In the genomic region with DNA sequence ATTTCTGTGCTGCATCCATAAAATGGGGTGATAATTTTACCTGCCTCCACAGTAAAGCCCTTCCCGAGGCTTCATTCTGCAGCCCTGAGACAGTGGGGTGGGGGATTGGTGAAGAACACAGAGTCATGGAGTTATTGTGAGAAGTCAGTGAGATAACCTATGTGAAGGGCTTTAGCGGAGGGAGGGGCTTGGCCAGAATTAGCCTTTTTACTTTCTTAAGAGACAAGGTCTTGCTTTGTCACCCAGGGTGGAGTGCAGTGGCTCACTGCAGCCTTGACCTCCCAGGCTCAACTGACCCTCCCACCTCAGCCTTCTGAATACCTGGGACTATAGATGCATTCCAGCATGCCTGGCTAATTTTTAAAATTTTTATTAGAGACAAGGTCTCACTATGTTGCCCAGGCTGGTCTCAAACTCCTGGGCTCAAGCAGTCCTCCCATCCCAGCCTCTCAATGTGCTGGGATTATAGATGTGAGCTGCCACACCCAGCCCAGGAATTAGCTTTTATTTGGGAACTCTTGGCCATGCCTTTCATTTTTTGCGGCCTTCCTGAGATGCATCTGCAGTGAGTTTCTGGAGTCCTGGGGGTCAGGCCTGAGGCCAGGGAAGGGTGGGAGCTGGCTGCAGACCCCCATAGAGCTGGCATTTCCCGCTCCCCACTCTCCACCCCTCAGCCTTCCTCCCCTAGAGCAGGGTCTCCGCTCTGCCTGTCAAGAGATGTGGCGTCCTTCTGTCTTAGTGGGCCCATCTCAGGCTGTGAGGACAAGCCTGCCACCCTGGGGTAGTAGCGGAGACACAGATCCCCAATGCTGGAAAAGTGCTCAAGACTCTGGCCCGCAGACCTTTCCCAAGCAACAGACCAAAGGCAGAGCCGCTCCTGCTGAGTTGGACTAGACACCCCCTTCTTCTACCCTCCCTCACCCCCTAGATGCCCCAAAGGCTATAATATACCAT, we compare ENCODE assay signal across 9 cellular contexts.
DNase-seq lines count a peak whose midpoint lies in the region; ATAC-seq and TF ChIP-seq lines count a peak whose summit lies in the region.
"Had no signal": no experiment of that assay in that cellular context is flagged by ENCODE, and none has a peak within 500 bp of the region (broad histone marks: within the 10 kb centered on the region; RNA-seq: fewer than 3 reads in every experiment).

No MANE protein-coding gene starts in this region.

- POLR2A ChIA-PET in HEK293 (lab: Yijun Ruan, JAX) = no interaction called here

- H3K36me3 Mint-ChIP-seq in activated naive CD8-positive, alpha-beta T cell = peaks cover 7% of the 10 kb centered on the region

- peak overlapping the region; percentile 53 for H3K4me3 Mint-ChIP-seq in activated naive CD8-positive, alpha-beta T cell

- no peaks in the 10 kb centered on the region for H3K27me3 ChIP-seq in lung (ENCODE audit: control insufficient read depth, insufficient read depth)
- no peaks in the 10 kb centered on the region for H3K27me3 ChIP-seq in stomach smooth muscle (ENCODE audit: control insufficient read depth in 1 of 2, insufficient read depth in 2 of 2, low read length in 2 of 2)

- peak overlapping the region; percentile 21 to 26 for H3K9ac ChIP-seq in stomach smooth muscle (ENCODE audit: low read length in 2 of 2)

- H3K27ac ChIP-seq in HEK293 (ENCODE audit: extremely low read depth, low read depth, low read length) (no peak overlapping the region), lung (ENCODE audit: low read depth in 1 of 2, low read length in 1 of 2) (peak overlapping the region; percentile 90 to 95), stomach smooth muscle (ENCODE audit: low read length) (peak overlapping the region; percentile 74)

- H3K36me3 ChIP-seq in HEK293 (ENCODE audit: control insufficient read depth in 2 of 2, insufficient read depth in 1 of 2, low read length in 2 of 2) = peaks cover 0 to 4% of the 10 kb centered on the region in 2 experiments; a peak in 1 of 3 replicates
- peaks cover 0 to 6% of the 10 kb centered on the region in 2 donors for H3K36me3 ChIP-seq in lung (ENCODE audit: control insufficient read depth in 2 of 2, insufficient read depth in 2 of 2, low read length in 2 of 2)
- H3K36me3 ChIP-seq in stomach smooth muscle (ENCODE audit: control insufficient read depth in 2 of 2, insufficient read depth in 2 of 2, low read length in 2 of 2) = peaks cover 8 to 15% of the 10 kb centered on the region in 2 donors

- ATAC-seq in lung (ENCODE audit: insufficient read depth, low FRiP score) (no peak), GM19467 (IDR thresholded peaks at IDR 0.05; ENCODE audit: unreplicated experiment) (no peak), GM18502 (IDR thresholded peaks at IDR 0.05; ENCODE audit: poor library complexity, unreplicated experiment) (no peak)

- H3K4me1 ChIP-seq in HEK293 (ENCODE audit: control insufficient read depth, insufficient read depth, low read length) (no peaks in the 10 kb centered on the region; the same call in 1 of the 2 replicates), lung (ENCODE audit: control insufficient read depth in 2 of 2, insufficient read depth in 2 of 2, low read length in 2 of 2) (peaks cover 39 to 60% of the 10 kb centered on the region in 2 donors), stomach smooth muscle (ENCODE audit: control insufficient read depth, insufficient read depth, low read length) (peaks cover 88% of the 10 kb centered on the region)

- TF ChIP-seq CTCF in HEK293 (tag by site-specific recombination; IDR thresholded peaks at IDR 0.05) (no peak), lung (IDR thresholded peaks at IDR 0.05; ENCODE audit: control extremely low read depth, extremely low read depth) (no peak)

- DNase-seq in lung (ENCODE audit: low spot score) (no peak), NOMO-1 treated with DMSO at 0.1 percent for 48 hours (lab: John Stamatoyannopoulos, UW; ENCODE audit: unreplicated experiment) (no peak)
- DNase-seq: NCI-H345; stimulated activated CD4-positive, alpha-beta T cell treated with anti-CD3 and anti-CD28 coated beads, Interleukin-12 subunit alpha, Interleukin-12 subunit beta, amount 100 ng/mL, for 4 hours had no signal

- CTCF ChIA-PET in HEK293 (lab: Yijun Ruan, JAX) = no interaction called here

- H3K4me3 ChIP-seq in HEK293 (ENCODE audit: low read depth, low read length) = no peak overlapping the region
- no peak overlapping the region for H3K4me3 ChIP-seq in lung
- H3K4me3 ChIP-seq in stomach smooth muscle (ENCODE audit: low read length in 2 of 2) = no peak overlapping the region

- H3K27me3 Mint-ChIP-seq in activated naive CD8-positive, alpha-beta T cell = no peaks in the 10 kb centered on the region

- peaks cover 80% of the 10 kb centered on the region for H3K4me1 Mint-ChIP-seq in activated naive CD8-positive, alpha-beta T cell (ENCODE audit: low read depth)

- H3K27ac Mint-ChIP-seq in activated naive CD8-positive, alpha-beta T cell = peak overlapping the region; percentile 83

- no peaks in the 10 kb centered on the region for H3K9me3 Mint-ChIP-seq in activated naive CD8-positive, alpha-beta T cell (ENCODE audit: low read depth)

- WGBS in lung, 2 donors = 78 to 86% methylated on average over 9 of the region's 9 CpGs

- H3K9me3 ChIP-seq in HEK293 (ENCODE audit: control insufficient read depth, insufficient read depth, low read depth, low read length) (no peaks in the 10 kb centered on the region), lung (ENCODE audit: control insufficient read depth in 2 of 2, insufficient read depth in 1 of 2, low read length in 1 of 2) (no peaks in the 10 kb centered on the region), stomach smooth muscle (ENCODE audit: control insufficient read depth in 2 of 2, low read length in 2 of 2) (no peaks in the 10 kb centered on the region)

TF ChIP-seq in HEK293, 187 proteins besides CTCF, POLR2A, EP300 and RAD21:
- peak; percentile 59 for TF ChIP-seq KLF1 (tag by site-specific recombination; IDR thresholded peaks at IDR 0.05)
- TF ChIP-seq, protein P1, sequence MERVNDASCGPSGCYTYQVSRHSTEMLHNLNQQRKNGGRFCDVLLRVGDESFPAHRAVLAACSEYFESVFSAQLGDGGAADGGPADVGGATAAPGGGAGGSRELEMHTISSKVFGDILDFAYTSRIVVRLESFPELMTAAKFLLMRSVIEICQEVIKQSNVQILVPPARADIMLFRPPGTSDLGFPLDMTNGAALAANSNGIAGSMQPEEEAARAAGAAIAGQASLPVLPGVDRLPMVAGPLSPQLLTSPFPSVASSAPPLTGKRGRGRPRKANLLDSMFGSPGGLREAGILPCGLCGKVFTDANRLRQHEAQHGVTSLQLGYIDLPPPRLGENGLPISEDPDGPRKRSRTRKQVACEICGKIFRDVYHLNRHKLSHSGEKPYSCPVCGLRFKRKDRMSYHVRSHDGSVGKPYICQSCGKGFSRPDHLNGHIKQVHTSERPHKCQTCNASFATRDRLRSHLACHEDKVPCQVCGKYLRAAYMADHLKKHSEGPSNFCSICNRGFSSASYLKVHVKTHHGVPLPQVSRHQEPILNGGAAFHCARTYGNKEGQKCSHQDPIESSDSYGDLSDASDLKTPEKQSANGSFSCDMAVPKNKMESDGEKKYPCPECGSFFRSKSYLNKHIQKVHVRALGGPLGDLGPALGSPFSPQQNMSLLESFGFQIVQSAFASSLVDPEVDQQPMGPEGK (tag by site-specific recombination; IDR thresholded peaks at IDR 0.05) = no peak
- TF ChIP-seq ZFP41 (tag by site-specific recombination; IDR thresholded peaks at IDR 0.05; ENCODE audit: borderline replicate concordance) = no peak
